In the genomic region with DNA sequence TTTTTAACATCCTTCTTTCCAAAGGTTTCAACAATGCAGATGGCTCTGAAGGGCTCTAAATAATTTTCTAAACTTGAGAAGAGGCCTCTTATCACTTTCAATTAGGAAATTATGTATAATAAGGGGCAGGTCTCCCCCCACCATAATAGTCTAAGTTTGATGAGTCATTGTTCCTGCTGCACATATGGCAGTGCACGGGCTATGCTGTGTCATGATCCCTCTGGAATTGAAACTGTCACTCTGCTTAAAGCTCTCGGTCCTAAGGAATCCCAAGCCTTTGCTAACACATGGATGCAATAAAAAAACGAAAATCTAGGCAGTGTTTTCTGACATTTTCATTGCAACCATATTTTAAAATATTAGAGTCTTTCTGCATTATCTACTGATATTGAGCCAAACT, we compare ENCODE assay signal across 22 cellular contexts.
DNase-seq lines count a peak whose midpoint lies in the region; ATAC-seq and TF ChIP-seq lines count a peak whose summit lies in the region.
"Had no signal": no experiment of that assay in that cellular context is flagged by ENCODE, and none has a peak within 500 bp of the region (broad histone marks: within the 10 kb centered on the region; RNA-seq: fewer than 3 reads in every experiment).

No MANE protein-coding gene starts in this region.

- H3K36me3 Mint-ChIP-seq in activated CD8-positive, alpha-beta T cell treated with anti-CD3 and anti-CD28 coated beads for 36 hours (ENCODE audit: low read depth), result no peaks in the 10 kb centered on the region

- H3K4me3 Mint-ChIP-seq in activated CD8-positive, alpha-beta T cell treated with anti-CD3 and anti-CD28 coated beads for 36 hours, result no peak overlapping the region

- H3K36me3 ChIP-seq in adipocyte (ENCODE audit: control insufficient read depth, insufficient read depth, low read length, severe bottlenecking) (no peaks in the 10 kb centered on the region), heart right ventricle (no peaks in the 10 kb centered on the region)
- H3K36me3 ChIP-seq: left ventricle myocardium inferior, SJSA1, transverse colon had no signal

- intact Hi-C loops in activated CD8-positive, alpha-beta T cell treated with anti-CD3 and anti-CD28 coated beads for 36 hours (cut with micrococcal nuclease), result no loop called here
- intact Hi-C loops in heart right ventricle (cut with DNase I), result loop anchor here in 1 of 10 donors (5.0 kb wide), 1 partner anchor 1146 kb away; no protein-coding TSS in a partner anchor

- peaks cover 12% of the 10 kb centered on the region for H3K9me3 Mint-ChIP-seq in activated CD8-positive, alpha-beta T cell treated with anti-CD3 and anti-CD28 coated beads for 36 hours

- no peak overlapping the region for H3K9ac ChIP-seq in adipocyte (ENCODE audit: low read length)
- H3K9ac ChIP-seq: BLaER1 had no signal

- no peaks in the 10 kb centered on the region for H3K27me3 Mint-ChIP-seq in activated CD8-positive, alpha-beta T cell treated with anti-CD3 and anti-CD28 coated beads for 36 hours
- H3K27me3 Mint-ChIP-seq: progenitor cell of endocrine pancreas had no signal

- H3K9me3 ChIP-seq in adipocyte (ENCODE audit: control insufficient read depth, low read length), result no peaks in the 10 kb centered on the region
- H3K9me3 ChIP-seq in heart right ventricle, result peaks cover 0 to 22% (median 4%) of the 10 kb centered on the region in 11 donors
- H3K9me3 ChIP-seq: SJSA1 had no signal

- 65 to 67% methylated on average over 3 of the region's 3 CpGs for whole genome bisulfite sequencing in heart right ventricle, 2 donors

- no peak overlapping the region for H3K27ac ChIP-seq in heart right ventricle
- H3K27ac ChIP-seq: BLaER1, left ventricle myocardium inferior, SJSA1, transverse colon had no signal

- no peaks in the 10 kb centered on the region for H3K4me1 Mint-ChIP-seq in activated CD8-positive, alpha-beta T cell treated with anti-CD3 and anti-CD28 coated beads for 36 hours (ENCODE audit: low read depth)

- CTCF ChIA-PET in activated CD8-positive, alpha-beta T cell treated with anti-CD3 and anti-CD28 coated beads for 36 hours (lab: Charles Lee), result no interaction called here

- DNase-seq in EH (ENCODE audit: low read depth) (peak; percentile 52), HT1080 (ENCODE audit: low read depth) (peak; percentile 32), adipocyte (ENCODE audit: low read depth) (peak; percentile 52), fibroblast of villous mesenchyme (ENCODE audit: low read depth) (peak; percentile 40), heart right ventricle (no peak)
- no peak for DNase-seq in activated CD8-positive, alpha-beta T cell treated with anti-CD3 and anti-CD28 coated beads for 36 hours
- DNase-seq: activated naive CD4-positive, alpha-beta T cell treated with anti-CD3 and anti-CD28 coated beads, Interleukin-2, amount 50 U/mL, for 16 hours; activated T-cell treated with anti-CD3 and anti-CD28 coated beads, Interleukin-2, amount 50 U/mL, for 48 hours; Calu3; cortex of kidney; left ventricle myocardium inferior; NCI-H1417 treated with DMSO at 0.1 percent for 48 hours; NCI-H774; stimulated activated CD4-positive, alpha-beta T cell treated with anti-CD3 and anti-CD28 coated beads, Interleukin-2, amount 100 ng/mL, for 24 hours; stimulated activated naive CD4-positive, alpha-beta T cell treated with Interleukin-2 at 50 U/mL for 16 hours; T1000; transverse colon had no signal

- H3K4me3 ChIP-seq in adipocyte (ENCODE audit: low read length), result peak overlapping the region; percentile 23
- H3K4me3 ChIP-seq in fibroblast of villous mesenchyme (ENCODE audit: low read depth, low read length), result no peak overlapping the region
- H3K4me3 ChIP-seq in heart right ventricle, result no peak overlapping the region
- H3K4me3 ChIP-seq: BLaER1, left ventricle myocardium inferior, SJSA1, transverse colon had no signal

- H3K27me3 ChIP-seq in adipocyte (replicated peaks; ENCODE audit: control insufficient read depth, insufficient read depth, low read length), result no peaks in the 10 kb centered on the region
- H3K27me3 ChIP-seq in heart right ventricle, result no peaks in the 10 kb centered on the region
- H3K27me3 ChIP-seq: BLaER1, SJSA1, transverse colon had no signal

- TF ChIP-seq CTCF in fibroblast of villous mesenchyme (IDR thresholded peaks at IDR 0.05; ENCODE audit: insufficient read depth, low read depth, low read length), result no peak
- no peak for TF ChIP-seq CTCF in activated CD8-positive, alpha-beta T cell treated with anti-CD3 and anti-CD28 coated beads for 36 hours (IDR thresholded peaks at IDR 0.05)
- TF ChIP-seq CTCF in heart right ventricle (IDR thresholded peaks at IDR 0.05), result no peak

- no peak for ATAC-seq in activated CD8-positive, alpha-beta T cell treated with anti-CD3 and anti-CD28 coated beads for 36 hours
- ATAC-seq in HG03469 (IDR thresholded peaks at IDR 0.05; ENCODE audit: unreplicated experiment) (no peak), heart right ventricle (no peak), GM21825 (IDR thresholded peaks at IDR 0.05; ENCODE audit: unreplicated experiment) (no peak)

- H3K27ac Mint-ChIP-seq in activated CD8-positive, alpha-beta T cell treated with anti-CD3 and anti-CD28 coated beads for 36 hours, result no peak overlapping the region
- H3K27ac Mint-ChIP-seq: progenitor cell of endocrine pancreas had no signal

- POLR2A ChIA-PET in activated CD8-positive, alpha-beta T cell treated with anti-CD3 and anti-CD28 coated beads for 36 hours (lab: Charles Lee), result no interaction called here

- H3K4me1 ChIP-seq in adipocyte (ENCODE audit: control insufficient read depth, insufficient read depth, low read length), result no peaks in the 10 kb centered on the region
- H3K4me1 ChIP-seq in heart right ventricle, result no peaks in the 10 kb centered on the region
- H3K4me1 ChIP-seq: BLaER1, left ventricle myocardium inferior, SJSA1, transverse colon had no signal

Comparison
In these comparisons a context has a peak if more than half of its experiments do, and no peak if none do; other contexts are left out.
1. DNase-seq: peak in EH (single experiment), HT1080 (single experiment), adipocyte (single experiment) and fibroblast of villous mesenchyme (single experiment); none in activated CD8-positive, alpha-beta T cell treated with anti-CD3 and anti-CD28 coated beads for 36 hours (single experiment) and heart right ventricle (0 of 2).